25 cellular contexts compared by ENCODE assay signal in genomic region chr14:102736956-102737355, GRCh38.
"Had no signal": no experiment of that assay in that cellular context is flagged by ENCODE, and none has a peak within 500 bp of the region (broad histone marks: within the 10 kb centered on the region; RNA-seq: fewer than 3 reads in every experiment).

No MANE protein-coding gene starts in this region.

- H3K27ac Mint-ChIP-seq: memory B cell; stimulated activated naive CD8-positive, alpha-beta T cell treated with anti-CD3 and anti-CD28 coated beads, Interleukin-15, amount 100 ng/mL, for 72 hours had no signal

- H3K4me1 Mint-ChIP-seq: memory B cell; stimulated activated naive CD8-positive, alpha-beta T cell treated with anti-CD3 and anti-CD28 coated beads, Interleukin-15, amount 100 ng/mL, for 72 hours had no signal

- H3K27me3 ChIP-seq: esophagus squamous epithelium, gastroesophageal sphincter, left lung, pancreas, right lobe of liver, testis, tibial nerve had no signal

- H3K4me3 Mint-ChIP-seq: memory B cell; nephron progenitor cell; stimulated activated naive B cell treated with anti-CD40 and anti-IgM and Interleukin-4, amounts not matched to agents 10 μg/mL and 1 μg/mL and 100 μg/mL, for 72 hours; stimulated activated naive CD8-positive, alpha-beta T cell treated with anti-CD3 and anti-CD28 coated beads, Interleukin-15, amount 100 ng/mL, for 72 hours had no signal

- FAIRE-seq: endometrium, keratinocyte, pancreas had no signal

- H3K27ac ChIP-seq: coronary artery, esophagus squamous epithelium, gastroesophageal sphincter, left lung, lower lobe of right lung, pancreas, psoas muscle, right lobe of liver, testis, tibial nerve had no signal

- H3K9me3 Mint-ChIP-seq: memory B cell; stimulated activated naive CD8-positive, alpha-beta T cell treated with anti-CD3 and anti-CD28 coated beads, Interleukin-15, amount 100 ng/mL, for 72 hours had no signal

- ATAC-seq: gastroesophageal sphincter; left lung; pancreas; psoas muscle; stimulated activated naive B cell treated with anti-CD40 and anti-IgM and Interleukin-4, amounts not matched to agents 10 μg/mL and 1 μg/mL and 100 μg/mL, for 72 hours; stimulated activated naive CD8-positive, alpha-beta T cell treated with anti-CD3 and anti-CD28 coated beads, Interleukin-15, amount 100 ng/mL, for 72 hours had no signal

- H3K27me3 Mint-ChIP-seq: memory B cell; naive B cell; stimulated activated naive B cell treated with anti-CD40 and anti-IgM and Interleukin-4, amounts not matched to agents 10 μg/mL and 1 μg/mL and 100 μg/mL, for 72 hours; stimulated activated naive CD8-positive, alpha-beta T cell treated with anti-CD3 and anti-CD28 coated beads, Interleukin-15, amount 100 ng/mL, for 72 hours had no signal

- H3K36me3 Mint-ChIP-seq: naive B cell had no signal

- H3K36me3 ChIP-seq: pancreas, right lobe of liver had no signal

- H3K9me3 ChIP-seq: pancreas, right lobe of liver, testis had no signal

- DNase-seq: caudate nucleus; effector CD4-positive, alpha-beta T cell; esophagus squamous epithelium; foreskin fibroblast; glutamatergic neuron; lower lobe of right lung; naive B cell; nephron progenitor cell; pancreas; psoas muscle; retina; stimulated activated CD4-positive, alpha-beta T cell treated with anti-CD3 and anti-CD28 coated beads, Interleukin-15, amount 100 ng/mL, for 24 hours; stimulated activated CD4-positive, alpha-beta T cell treated with anti-CD3 and anti-CD28 coated beads, Interleukin-1b, Interleukin-23, amount 100 ng/mL, for 48 hours; stimulated activated CD4-positive, alpha-beta T cell treated with anti-CD3 and anti-CD28 coated beads, Interleukin-4, amount 100 ng/mL, for 24 hours; stimulated activated naive B cell treated with anti-CD40 and anti-IgM and Interleukin-4, amounts not matched to agents 10 μg/mL and 1 μg/mL and 100 μg/mL, for 72 hours; stimulated activated naive CD8-positive, alpha-beta T cell treated with anti-CD3 and anti-CD28 coated beads, Interleukin-15, amount 100 ng/mL, for 72 hours; testis had no signal

- H3K4me1 ChIP-seq: esophagus squamous epithelium, gastroesophageal sphincter, left lung, lower lobe of right lung, pancreas, psoas muscle, right lobe of liver, testis, tibial nerve had no signal

- H3K4me3 ChIP-seq: coronary artery, esophagus squamous epithelium, gastroesophageal sphincter, left lung, lower lobe of right lung, pancreas, psoas muscle, right lobe of liver, testis, tibial nerve had no signal
